Comparison of ENCODE assay signal across 8 cellular contexts in the genomic region with DNA sequence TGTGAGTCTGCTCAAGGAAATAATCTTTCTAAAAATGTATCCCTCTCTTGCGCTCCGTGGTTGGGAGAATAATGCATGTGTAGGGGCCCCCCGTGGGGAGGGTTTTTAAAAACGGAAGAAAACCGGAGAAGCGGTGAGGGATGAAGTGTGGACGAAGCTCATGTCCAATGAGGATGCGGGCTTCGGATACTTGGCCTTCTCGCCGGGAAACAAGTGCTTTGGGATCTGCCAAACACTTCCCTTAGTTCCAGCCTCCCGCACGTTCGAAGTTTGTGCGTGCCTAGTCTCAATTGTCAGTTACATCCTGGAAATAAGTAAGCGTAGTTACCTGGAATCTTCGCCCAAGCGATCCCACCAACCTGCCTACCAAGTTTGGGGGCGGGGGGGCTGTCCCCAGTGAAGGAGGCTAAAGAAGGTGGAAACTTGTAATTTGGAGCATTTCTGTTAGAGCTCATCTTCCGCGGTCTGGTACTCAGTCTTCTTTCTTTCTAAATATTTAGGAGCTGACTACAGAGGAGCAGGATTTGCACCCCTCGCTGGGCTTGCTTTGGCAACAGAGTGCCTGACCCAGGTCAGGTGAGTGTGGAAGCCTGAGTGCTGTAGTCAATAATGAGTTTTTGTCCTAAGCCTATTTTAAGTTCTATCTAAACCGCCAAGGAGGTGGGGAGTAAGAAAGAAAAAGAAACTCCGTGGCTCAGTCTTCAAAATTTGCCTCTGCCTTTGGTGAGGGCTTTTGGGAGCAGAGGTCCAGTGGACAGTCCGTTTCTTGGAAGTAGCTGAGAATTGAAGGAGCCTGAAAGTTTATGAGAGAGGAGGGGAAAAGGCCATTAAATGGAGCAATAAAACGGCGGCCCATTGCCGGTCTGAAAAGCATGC. TPM values are rescaled to one million over a fixed set of nuclear protein-coding genes. Genes with fewer than 3 reads are reported as not detected.
DNase-seq lines count a peak whose midpoint lies in the region; ATAC-seq and TF ChIP-seq lines count a peak whose summit lies in the region.

No MANE protein-coding gene starts in this region.

- no peaks in the 10 kb centered on the region for H3K36me3 ChIP-seq in SJCRH30
- no peaks in the 10 kb centered on the region for H3K36me3 ChIP-seq in lung (ENCODE audit: control insufficient read depth in 2 of 2, insufficient read depth in 2 of 2, low read length in 2 of 2)
- no peaks in the 10 kb centered on the region for H3K36me3 ChIP-seq in tibial nerve

- ATAC-seq in lung (ENCODE audit: insufficient read depth, low FRiP score), result no peak

- H3K27me3 ChIP-seq in SJCRH30 (no peaks in the 10 kb centered on the region), lung (ENCODE audit: control insufficient read depth, insufficient read depth) (no peaks in the 10 kb centered on the region), tibial nerve (no peaks in the 10 kb centered on the region)

- H3K4me1 ChIP-seq in SJCRH30, result no peaks in the 10 kb centered on the region
- H3K4me1 ChIP-seq in lung (ENCODE audit: control insufficient read depth in 2 of 2, insufficient read depth in 2 of 2, low read length in 2 of 2), result peaks cover 0 to 5% of the 10 kb centered on the region in 2 donors
- H3K4me1 ChIP-seq in tibial nerve, result peaks cover 0 to 27% (median 15%) of the 10 kb centered on the region in 4 donors

- TF ChIP-seq POLR2A in tibial nerve (IDR thresholded peaks at IDR 0.05), result no peak

- DNase-seq in SKM-1 treated with dmso at 0.1 percent for 144 hours (lab: John Stamatoyannopoulos, UW; ENCODE audit: unreplicated experiment) (peak; percentile 24), SKM-1 (lab: John Stamatoyannopoulos, UW; ENCODE audit: unreplicated experiment) (no peak), SJCRH30 (peak; percentile 15 to 49), coronary artery (ENCODE audit: low spot score) (no peak), lung (ENCODE audit: low spot score) (no peak), tibial nerve (ENCODE audit: low spot score in 2 of 2) (no peak), GM13977 (ENCODE audit: low spot score) (no peak), NCI-H446 (lab: John Stamatoyannopoulos, UW) (no peak)

- H3K27ac ChIP-seq in SJCRH30 (no peak overlapping the region), coronary artery (peak overlapping the region; percentile 91 to 97), lung (ENCODE audit: low read depth in 1 of 2, low read length in 1 of 2) (peak overlapping the region in 1 of 2 donors; percentile 22), tibial nerve (peak overlapping the region in 3 of 4 donors; percentile 64 to 83 (median 76))

- H3K4me3 ChIP-seq in SJCRH30 (peak overlapping the region; percentile 76), coronary artery (peak overlapping the region; percentile 95), lung (peak overlapping the region; percentile 81), tibial nerve (peak overlapping the region; percentile 66 to 86 (median 84))

- TF ChIP-seq CTCF in coronary artery (IDR thresholded peaks at IDR 0.05), result no peak
- no peak for TF ChIP-seq CTCF in lung (IDR thresholded peaks at IDR 0.05; ENCODE audit: control extremely low read depth, extremely low read depth)
- no peak for TF ChIP-seq CTCF in tibial nerve (IDR thresholded peaks at IDR 0.05)
- TF ChIP-seq CTCF in GM13977 (IDR thresholded peaks at IDR 0.05; ENCODE audit: extremely low read depth, insufficient read depth, missing control alignments), result no peak

- TF ChIP-seq EP300 in tibial nerve (IDR thresholded peaks at IDR 0.05), result no peak

- WGBS in lung, 2 donors, result 3 to 8% methylated on average over 28 of the region's 28 CpGs
- 1 to 2% methylated on average over 28 of the region's 28 CpGs for WGBS in tibial nerve, 2 donors

- H3K9me3 ChIP-seq in SJCRH30 (replicated peaks) (no peaks in the 10 kb centered on the region), lung (ENCODE audit: control insufficient read depth in 2 of 2, insufficient read depth in 1 of 2, low read length in 1 of 2) (no peaks in the 10 kb centered on the region), tibial nerve (no peaks in the 10 kb centered on the region)

- in situ Hi-C loops in GM13977 (cut with MboI; ENCODE audit: low pct_unique_long_range_greater_than_20kb, low sequenced_read_pairs, unreplicated experiment), result no loop called here

RNA-seq across cellular contexts. Expression of a gene that starts 1.0 kb away (rescaled TPM):
- 12.3 and 17.1 TPM in 2 replicates for total RNA-seq in SJCRH30 (2014; rRNA removed; shearing (Covaris generic))
- total RNA-seq in lung (100 to 1,000 TPM in 1 of 2 donors, 10 to 100 TPM in 1; 66.5 to 152 TPM), tibial nerve (10 to 100 TPM; 56.1 to 71.2 (median 61.9) TPM)
- 10 to 100 TPM; 12.4 to 21.8 TPM for polyA plus RNA-seq in lung

RNA-seq across cellular contexts. Expression of a gene that starts 27.1 kb away (rescaled TPM):
- total RNA-seq in SJCRH30 (2014; rRNA removed; shearing (Covaris generic)), result 11.6 and 12.2 TPM in 2 replicates
- total RNA-seq in lung (10 to 100 TPM; 35.4 to 50.0 TPM), tibial nerve (10 to 100 TPM; 49.2 to 70.6 (median 63.8) TPM)
- polyA plus RNA-seq in lung, result 10 to 100 TPM; 11.6 to 27.5 TPM

Comparison
In these comparisons a context has a peak if more than half of its experiments do, and no peak if none do; other contexts are left out.
1. DNase-seq: peak in SKM-1 treated with dmso at 0.1 percent for 144 hours (single experiment) and SJCRH30 (2 of 2); none in SKM-1 (single experiment), coronary artery (single experiment), lung (single experiment), tibial nerve (0 of 2), GM13977 (single experiment) and NCI-H446 (0 of 2).
2. Peak in every context shown above with its lines, with median percentiles within 50 percentile points of each other: H3K4me3 ChIP-seq.